20 cellular contexts compared by ENCODE assay signal in the genomic region with DNA sequence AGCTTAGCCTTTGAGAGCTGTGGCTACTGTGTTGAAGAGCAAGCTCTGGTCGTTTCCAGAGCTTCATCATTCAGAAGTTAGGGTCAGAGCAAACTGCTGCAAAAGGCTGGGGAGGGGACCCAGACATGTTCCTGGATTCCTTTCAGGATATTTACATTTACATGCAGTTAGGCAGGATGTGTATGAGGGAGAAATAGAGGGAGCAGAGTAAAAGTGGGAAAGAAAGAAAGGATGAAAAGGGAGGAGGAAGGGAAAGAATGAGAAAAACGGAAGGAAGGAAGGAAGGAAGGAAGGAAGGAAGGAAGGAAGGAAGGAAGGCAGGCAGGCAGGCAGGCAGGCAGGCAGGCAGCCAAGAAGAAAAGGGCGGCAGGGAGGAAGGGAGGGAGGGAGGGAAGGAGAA.
"Had no signal": no experiment of that assay in that cellular context is flagged by ENCODE, and none has a peak within 500 bp of the region (broad histone marks: within the 10 kb centered on the region; RNA-seq: fewer than 3 reads in every experiment).

No MANE protein-coding gene starts in this region.

- H3K4me3 ChIP-seq: heart right ventricle, lower lobe of right lung, upper lobe of left lung had no signal

- H3K27ac ChIP-seq: heart right ventricle, lower lobe of right lung, upper lobe of left lung had no signal

- H3K9me3 Mint-ChIP-seq: activated naive CD4-positive, alpha-beta T cell treated with anti-CD3 and anti-CD28 coated beads for 36 hours; activated naive CD8-positive, alpha-beta T cell treated with anti-CD3 and anti-CD28 coated beads, Interleukin-2, amount 10 ng/mL, durations not matched to agents 7 days and 5 days; activated T-cell treated with anti-CD3 and anti-CD28 coated beads, Interleukin-2, amount 50 U/mL, for 72 hours; dendritic cell treated with granulocyte-macrophage colony-stimulating factor and Interleukin-4, amounts not matched to agents 40 ng/mL and 50 ng/mL, for 4 days; T-helper 1 cell treated with Interleukin-12 subunit alpha and Interleukin-12 subunit beta and Interleukin-4 antibody, amounts not matched to agents 30 μg/mL and 1 μg/mL, for 36 hours had no signal

- DNase-seq: activated CD4-positive, alpha-beta memory T cell treated with anti-CD3 and anti-CD28 coated beads, Interleukin-2, amount 10 ng/mL, durations not matched to agents 7 days and 5 days; activated CD4-positive, alpha-beta T cell treated with anti-CD3 and anti-CD28 coated beads for 48 hours; activated effector memory CD4-positive, alpha-beta T cell treated with Interleukin-2 at 50 U/mL for 16 hours; activated naive CD4-positive, alpha-beta T cell treated with anti-CD3 and anti-CD28 coated beads for 36 hours; activated naive CD8-positive, alpha-beta T cell treated with anti-CD3 and anti-CD28 coated beads, Interleukin-2, amount 10 ng/mL, durations not matched to agents 7 days and 5 days; activated T-cell treated with anti-CD3 and anti-CD28 coated beads, Interleukin-2, amount 50 U/mL, for 72 hours; amniotic stem cell; effector CD8-positive, alpha-beta T cell; erythroblast; foreskin fibroblast; heart right ventricle; lower lobe of right lung; retina; stimulated activated CD4-positive, alpha-beta T cell treated with anti-CD3 and anti-CD28 coated beads, Interleukin-2, amount 100 ng/mL, for 48 hours; stimulated activated CD8-positive, alpha-beta memory T cell treated with anti-CD3 and anti-CD28 coated beads, Interleukin-4, amount 100 ng/mL, for 48 hours; stimulated activated naive B cell treated with anti-CD40 and anti-IgM and Interleukin-4, amounts not matched to agents 10 μg/mL and 1 μg/mL and 100 μg/mL, for 72 hours; upper lobe of left lung had no signal

- H3K4me3 Mint-ChIP-seq: activated CD4-positive, alpha-beta memory T cell treated with anti-CD3 and anti-CD28 coated beads, Interleukin-2, amount 10 ng/mL, durations not matched to agents 7 days and 5 days; activated naive CD4-positive, alpha-beta T cell treated with anti-CD3 and anti-CD28 coated beads for 36 hours; activated naive CD8-positive, alpha-beta T cell treated with anti-CD3 and anti-CD28 coated beads, Interleukin-2, amount 10 ng/mL, durations not matched to agents 7 days and 5 days; activated T-cell treated with anti-CD3 and anti-CD28 coated beads, Interleukin-2, amount 50 U/mL, for 72 hours; dendritic cell treated with granulocyte-macrophage colony-stimulating factor and Interleukin-4, amounts not matched to agents 40 ng/mL and 50 ng/mL, for 4 days; natural killer cell treated with Interleukin-12 subunit alpha and Interleukin-12 subunit beta and Interleukin-15 and Interleukin-18, amount 100 ng/mL, for 72 hours; stimulated activated naive B cell treated with anti-CD40 and anti-IgM and Interleukin-4, amounts not matched to agents 10 μg/mL and 1 μg/mL and 100 μg/mL, for 72 hours; T-helper 1 cell treated with Interleukin-12 subunit alpha and Interleukin-12 subunit beta and Interleukin-4 antibody, amounts not matched to agents 30 μg/mL and 1 μg/mL, for 36 hours had no signal

- H3K27me3 Mint-ChIP-seq: activated CD4-positive, alpha-beta memory T cell treated with anti-CD3 and anti-CD28 coated beads, Interleukin-2, amount 10 ng/mL, durations not matched to agents 7 days and 5 days; activated naive CD8-positive, alpha-beta T cell treated with anti-CD3 and anti-CD28 coated beads, Interleukin-2, amount 10 ng/mL, durations not matched to agents 7 days and 5 days; dendritic cell treated with granulocyte-macrophage colony-stimulating factor and Interleukin-4, amounts not matched to agents 40 ng/mL and 50 ng/mL, for 4 days; natural killer cell treated with Interleukin-12 subunit alpha and Interleukin-12 subunit beta and Interleukin-15 and Interleukin-18, amount 100 ng/mL, for 72 hours had no signal

- H3K36me3 ChIP-seq: heart right ventricle, lower lobe of right lung, upper lobe of left lung had no signal

- H3K9me3 ChIP-seq: heart right ventricle, lower lobe of right lung, upper lobe of left lung had no signal

- H3K36me3 Mint-ChIP-seq: activated naive CD8-positive, alpha-beta T cell treated with anti-CD3 and anti-CD28 coated beads, Interleukin-2, amount 10 ng/mL, durations not matched to agents 7 days and 5 days; natural killer cell treated with Interleukin-12 subunit alpha and Interleukin-12 subunit beta and Interleukin-15 and Interleukin-18, amount 100 ng/mL, for 72 hours; stimulated activated naive B cell treated with anti-CD40 and anti-IgM and Interleukin-4, amounts not matched to agents 10 μg/mL and 1 μg/mL and 100 μg/mL, for 72 hours had no signal

- H3K27me3 ChIP-seq: heart right ventricle, upper lobe of left lung had no signal

- H3K27ac Mint-ChIP-seq: activated CD4-positive, alpha-beta memory T cell treated with anti-CD3 and anti-CD28 coated beads, Interleukin-2, amount 10 ng/mL, durations not matched to agents 7 days and 5 days; activated naive CD4-positive, alpha-beta T cell treated with anti-CD3 and anti-CD28 coated beads for 36 hours; activated naive CD8-positive, alpha-beta T cell treated with anti-CD3 and anti-CD28 coated beads, Interleukin-2, amount 10 ng/mL, durations not matched to agents 7 days and 5 days; activated T-cell treated with anti-CD3 and anti-CD28 coated beads, Interleukin-2, amount 50 U/mL, for 72 hours; dendritic cell treated with granulocyte-macrophage colony-stimulating factor and Interleukin-4, amounts not matched to agents 40 ng/mL and 50 ng/mL, for 4 days; natural killer cell treated with Interleukin-12 subunit alpha and Interleukin-12 subunit beta and Interleukin-15 and Interleukin-18, amount 100 ng/mL, for 72 hours; stimulated activated naive B cell treated with anti-CD40 and anti-IgM and Interleukin-4, amounts not matched to agents 10 μg/mL and 1 μg/mL and 100 μg/mL, for 72 hours; T-helper 1 cell treated with Interleukin-12 subunit alpha and Interleukin-12 subunit beta and Interleukin-4 antibody, amounts not matched to agents 30 μg/mL and 1 μg/mL, for 36 hours had no signal

- H3K4me1 Mint-ChIP-seq: activated CD4-positive, alpha-beta memory T cell treated with anti-CD3 and anti-CD28 coated beads, Interleukin-2, amount 10 ng/mL, durations not matched to agents 7 days and 5 days; activated naive CD8-positive, alpha-beta T cell treated with anti-CD3 and anti-CD28 coated beads, Interleukin-2, amount 10 ng/mL, durations not matched to agents 7 days and 5 days; stimulated activated naive B cell treated with anti-CD40 and anti-IgM and Interleukin-4, amounts not matched to agents 10 μg/mL and 1 μg/mL and 100 μg/mL, for 72 hours had no signal

- H3K4me1 ChIP-seq: lower lobe of right lung, upper lobe of left lung had no signal

- ATAC-seq: activated T-cell treated with anti-CD3 and anti-CD28 coated beads, Interleukin-2, amount 50 U/mL, for 72 hours; heart right ventricle; lower lobe of right lung; natural killer cell treated with Interleukin-12 subunit alpha and Interleukin-12 subunit beta and Interleukin-15 and Interleukin-18, amount 100 ng/mL, for 72 hours; stimulated activated naive B cell treated with anti-CD40 and anti-IgM and Interleukin-4, amounts not matched to agents 10 μg/mL and 1 μg/mL and 100 μg/mL, for 72 hours had no signal
